Comparison of ENCODE assay signal across 9 cellular contexts in genomic region chr5:115068239-115069086, GRCh38.
DNase-seq lines count a peak whose midpoint lies in the region; ATAC-seq and TF ChIP-seq lines count a peak whose summit lies in the region.
"Had no signal": no experiment of that assay in that cellular context is flagged by ENCODE, and none has a peak within 500 bp of the region (broad histone marks: within the 10 kb centered on the region; RNA-seq: fewer than 3 reads in every experiment).

No MANE protein-coding gene starts in this region.

- H3K4me3 Mint-ChIP-seq in activated CD4-positive, alpha-beta T cell treated with anti-CD3 and anti-CD28 coated beads for 36 hours, result no peak overlapping the region
- no peak overlapping the region for H3K4me3 Mint-ChIP-seq in mesothelial cell of epicardium

- H3K9ac ChIP-seq in mammary epithelial cell (ENCODE audit: insufficient read depth, low read length), result no peak overlapping the region

- no peaks in the 10 kb centered on the region for H4K20me1 ChIP-seq in mammary epithelial cell (ENCODE audit: insufficient read depth, low read length)

- H3K27me3 ChIP-seq in mammary epithelial cell (ENCODE audit: insufficient read depth, low read length), result no peaks in the 10 kb centered on the region

- intact Hi-C loops in activated CD4-positive, alpha-beta T cell treated with anti-CD3 and anti-CD28 coated beads for 36 hours (cut with DNase I, micrococcal nuclease), result loop anchor here in 1 of 2 experiments (1.0 to 5.0 kb wide), 3 partner anchors 616 to 1456 kb away; no protein-coding TSS in a partner anchor
- intact Hi-C loops in mammary epithelial cell (cut with micrococcal nuclease), result loop anchor here (1.0 to 10.0 kb wide), 6 partner anchors 266 to 1456 kb away; partner anchors contain the start of gene KCNN2

- no peak for TF ChIP-seq CTCF in mammary epithelial cell (conservative IDR thresholded peaks at IDR 0.05 in 1 of 2, IDR thresholded peaks at IDR 0.05 in 1 of 2; ENCODE audit: extremely low read depth in 1 of 2, insufficient read depth in 1 of 2, low read depth in 1 of 2, low read length in 2 of 2)
- TF ChIP-seq CTCF in mesothelial cell of epicardium (IDR thresholded peaks at IDR 0.05; ENCODE audit: unreplicated experiment), result no peak

- no peaks in the 10 kb centered on the region for H3K36me3 Mint-ChIP-seq in activated CD4-positive, alpha-beta T cell treated with anti-CD3 and anti-CD28 coated beads for 36 hours (ENCODE audit: low read depth)
- H3K36me3 Mint-ChIP-seq in mesothelial cell of epicardium, result no peaks in the 10 kb centered on the region
- H3K36me3 Mint-ChIP-seq: CD4-positive, CD25-positive, alpha-beta regulatory T cell had no signal

- H3K27ac ChIP-seq in mammary epithelial cell (ENCODE audit: insufficient read depth, low read depth, low read length), result no peak overlapping the region

- BruUV-seq in mammary epithelial cell (replicated peaks; lab: Mats Ljungman, UMichigan), result no TSS peak

- H3K9me3 ChIP-seq in mammary epithelial cell (replicated peaks; ENCODE audit: insufficient read depth, low read length), result no peaks in the 10 kb centered on the region

- 89% methylated on average over 14 of the region's 14 CpGs for WGBS in mammary epithelial cell (ENCODE audit: low coverage, missing lambda C conversion rate)

- peak; percentile 61 for DNase-seq in activated CD4-positive, alpha-beta T cell treated with anti-CD3 and anti-CD28 coated beads for 36 hours
- no peak for DNase-seq in activated CD4-positive, alpha-beta T cell treated with anti-CD3 and anti-CD28 coated beads, Interleukin-2, amount 50 U/mL, for 4 hours
- peak; percentile 75 for DNase-seq in NCI-H2227 treated with DMSO at 0.1 percent for 48 hours (lab: John Stamatoyannopoulos, UW)
- DNase-seq in mammary epithelial cell, result peak; percentile 70
- DNase-seq in stimulated activated CD4-positive, alpha-beta T cell treated with anti-CD3 and anti-CD28 coated beads, Interleukin-4, amount 100 ng/mL, for 48 hours (ENCODE audit: low read depth in 2 of 2), result peak; percentile 3 to 16
- no peak for DNase-seq in mesothelial cell of epicardium (ENCODE audit: low spot score in 2 of 2, unreplicated experiment in 2 of 2)
- no peak for DNase-seq in NCI-H526 (lab: John Stamatoyannopoulos, UW)

- peaks cover 18% of the 10 kb centered on the region for H3K4me1 Mint-ChIP-seq in activated CD4-positive, alpha-beta T cell treated with anti-CD3 and anti-CD28 coated beads for 36 hours
- peaks cover 12% of the 10 kb centered on the region for H3K4me1 Mint-ChIP-seq in mesothelial cell of epicardium

- no peaks in the 10 kb centered on the region for H3K36me3 ChIP-seq in mammary epithelial cell (ENCODE audit: insufficient read depth, low read length)

- CTCF ChIA-PET in activated CD4-positive, alpha-beta T cell treated with anti-CD3 and anti-CD28 coated beads for 36 hours (lab: Charles Lee), result interaction anchor here (0.6 to 2.7 kb wide), 10 partner anchors 30 to 1772 kb away, joined by 3 to 7 read pairs (median 3); no protein-coding TSS in a partner anchor
- CTCF ChIA-PET in mammary epithelial cell (lab: Charles Lee; ENCODE audit: low non-redundant PET), result interaction anchor here (0.6 kb wide), 1 partner anchor 1732 kb away, joined by 3 read pairs; no protein-coding TSS in a partner anchor

- in situ Hi-C loops in mammary epithelial cell (cut with MboI; ENCODE audit: low sequenced_read_pairs in 2 of 2), result no loop called here

- no peak overlapping the region for H3K4me2 ChIP-seq in mammary epithelial cell (ENCODE audit: insufficient read depth, low read depth, low read length)

- peak overlapping the region; percentile 55 for H3K27ac Mint-ChIP-seq in activated CD4-positive, alpha-beta T cell treated with anti-CD3 and anti-CD28 coated beads for 36 hours
- H3K27ac Mint-ChIP-seq in mesothelial cell of epicardium, result no peak overlapping the region
- H3K27ac Mint-ChIP-seq: CD4-positive, CD25-positive, alpha-beta regulatory T cell had no signal

- dilution Hi-C loops in mammary epithelial cell (cut with HindIII; ENCODE audit: low sequenced_read_pairs), result no loop called here

- H2AFZ ChIP-seq in mammary epithelial cell (ENCODE audit: low read depth, low read length), result no peak overlapping the region

- no peaks in the 10 kb centered on the region for H3K4me1 ChIP-seq in mammary epithelial cell (ENCODE audit: insufficient read depth, low read length)

- H3K79me2 ChIP-seq in mammary epithelial cell (ENCODE audit: insufficient read depth, low read length), result no peaks in the 10 kb centered on the region

- H3K9me3 Mint-ChIP-seq in activated CD4-positive, alpha-beta T cell treated with anti-CD3 and anti-CD28 coated beads for 36 hours (ENCODE audit: low read depth), result no peaks in the 10 kb centered on the region
- H3K9me3 Mint-ChIP-seq in mesothelial cell of epicardium, result no peaks in the 10 kb centered on the region

- POLR2A ChIA-PET in activated CD4-positive, alpha-beta T cell treated with anti-CD3 and anti-CD28 coated beads for 36 hours (lab: Charles Lee), result interaction anchor here (0.6 to 0.7 kb wide), 2 partner anchors 65 to 325 kb away, joined by 4 to 7 read pairs; no protein-coding TSS in a partner anchor

- ATAC-seq in activated CD4-positive, alpha-beta T cell treated with anti-CD3 and anti-CD28 coated beads for 36 hours, result peak; percentile 91
- peak; percentile 82 for ATAC-seq in HG02938 (IDR thresholded peaks at IDR 0.05; ENCODE audit: unreplicated experiment)

- H3K4me3 ChIP-seq in mammary epithelial cell (replicated peaks in 1 of 3; ENCODE audit: insufficient read depth in 1 of 3, low read depth in 2 of 3, low read length in 3 of 3), result no peak overlapping the region

- peaks cover 23% of the 10 kb centered on the region for H3K27me3 Mint-ChIP-seq in activated CD4-positive, alpha-beta T cell treated with anti-CD3 and anti-CD28 coated beads for 36 hours
- no peaks in the 10 kb centered on the region for H3K27me3 Mint-ChIP-seq in mesothelial cell of epicardium (ENCODE audit: low read depth)

Comparison
In these comparisons a context has a peak if more than half of its experiments do, and no peak if none do; other contexts are left out.
1. DNase-seq: peak in activated CD4-positive, alpha-beta T cell treated with anti-CD3 and anti-CD28 coated beads for 36 hours (single experiment), NCI-H2227 treated with DMSO at 0.1 percent for 48 hours (single experiment), mammary epithelial cell (single experiment) and stimulated activated CD4-positive, alpha-beta T cell treated with anti-CD3 and anti-CD28 coated beads, Interleukin-4, amount 100 ng/mL, for 48 hours (2 of 2); none in activated CD4-positive, alpha-beta T cell treated with anti-CD3 and anti-CD28 coated beads, Interleukin-2, amount 50 U/mL, for 4 hours (0 of 2), mesothelial cell of epicardium (0 of 2) and NCI-H526 (0 of 2).